ENCODE assay signal across 13 cellular contexts in genomic region chr2:145199052-145199451, GRCh38.
DNase-seq lines count a peak whose midpoint lies in the region; ATAC-seq, FAIRE-seq and TF ChIP-seq lines count a peak whose summit lies in the region.
"Had no signal": no experiment of that assay in that cellular context is flagged by ENCODE, and none has a peak within 500 bp of the region (broad histone marks: within the 10 kb centered on the region; RNA-seq: fewer than 3 reads in every experiment).

No MANE protein-coding gene starts in this region.

- intact Hi-C loops in esophagus muscularis mucosa (cut with DNase I) (no loop called here), kidney (cut with DNase I) (no loop called here)

- no peaks in the 10 kb centered on the region for H3K36me3 ChIP-seq in esophagus muscularis mucosa
- H3K36me3 ChIP-seq in kidney (ENCODE audit: control insufficient read depth in 1 of 2, insufficient read depth in 2 of 2, low read length in 2 of 2), result no peaks in the 10 kb centered on the region
- H3K36me3 ChIP-seq: BLaER1 treated with 17β-estradiol and CSF1 and Interleukin-3, amounts not matched to agents 10 nM and 100 nM had no signal

- peak; percentile 24 for DNase-seq in NCI-H1092 (lab: John Stamatoyannopoulos, UW)
- peak; percentile 22 for DNase-seq in NCI-H510A (lab: John Stamatoyannopoulos, UW)
- peak; percentile 64 for DNase-seq in esophagus muscularis mucosa (ENCODE audit: extremely low spot score)
- peak; percentile 71 for DNase-seq in pons (ENCODE audit: low spot score)
- DNase-seq in GF-D8 (lab: John Stamatoyannopoulos, UW), result no peak
- no peak for DNase-seq in kidney
- DNase-seq: activated CD4-positive, alpha-beta T cell treated with anti-CD3 and anti-CD28 coated beads, Interleukin-2, amount 50 U/mL, for 4 hours; amniotic stem cell; left cardiac atrium; naive B cell had no signal

- no peaks in the 10 kb centered on the region for H3K9me3 ChIP-seq in esophagus muscularis mucosa
- H3K9me3 ChIP-seq in kidney (ENCODE audit: control insufficient read depth in 1 of 2, low read length in 2 of 2), result no peaks in the 10 kb centered on the region
- H3K9me3 ChIP-seq: BLaER1 treated with 17β-estradiol and CSF1 and Interleukin-3, amounts not matched to agents 10 nM and 100 nM had no signal

- H3K27ac ChIP-seq in esophagus muscularis mucosa (replicated peaks in 1 of 4) (no peak overlapping the region), kidney (ENCODE audit: low read depth in 2 of 2, low read length in 2 of 2) (no peak overlapping the region)
- H3K27ac ChIP-seq: BLaER1 treated with 17β-estradiol and CSF1 and Interleukin-3, amounts not matched to agents 10 nM and 100 nM had no signal

- TF ChIP-seq CTCF in esophagus muscularis mucosa (IDR thresholded peaks at IDR 0.05), result no peak
- TF ChIP-seq CTCF in kidney (IDR thresholded peaks at IDR 0.05; ENCODE audit: borderline replicate concordance, extremely low read depth, insufficient read depth), result no peak

- FAIRE-seq in kidney (lab: Jason Lieb, UNC), result no peak
- FAIRE-seq: HTR-8/SVneo had no signal

- no peak overlapping the region for H3K9ac ChIP-seq in kidney (ENCODE audit: low read length in 2 of 2)
- H3K9ac ChIP-seq: BLaER1 treated with 17β-estradiol and CSF1 and Interleukin-3, amounts not matched to agents 10 nM and 100 nM had no signal

- ATAC-seq in HG03520 (IDR thresholded peaks at IDR 0.05; ENCODE audit: unreplicated experiment), result no peak

- no peak for TF ChIP-seq POLR2A in esophagus muscularis mucosa (IDR thresholded peaks at IDR 0.05; ENCODE audit: low read depth)

- TF ChIP-seq EP300 in esophagus muscularis mucosa (IDR thresholded peaks at IDR 0.05), result no peak

- H3K27me3 ChIP-seq in esophagus muscularis mucosa, result no peaks in the 10 kb centered on the region
- H3K27me3 ChIP-seq: BLaER1 treated with 17β-estradiol and CSF1 and Interleukin-3, amounts not matched to agents 10 nM and 100 nM had no signal

- WGBS in esophagus muscularis mucosa, result 44% methylated on average over 7 of the region's 7 CpGs

- H3K4me1 ChIP-seq in esophagus muscularis mucosa (peaks cover 0 to 3% (median 0%) of the 10 kb centered on the region in 4 donors), kidney (ENCODE audit: control insufficient read depth in 1 of 2, insufficient read depth in 1 of 2, low read depth in 1 of 2, low read length in 2 of 2) (peaks cover 0 to 3% of the 10 kb centered on the region in 2 donors)
- H3K4me1 ChIP-seq: BLaER1 treated with 17β-estradiol and CSF1 and Interleukin-3, amounts not matched to agents 10 nM and 100 nM had no signal

- H3K4me3 ChIP-seq in esophagus muscularis mucosa (no peak overlapping the region), kidney (ENCODE audit: low read length in 2 of 2) (no peak overlapping the region)
- H3K4me3 ChIP-seq: BLaER1 treated with 17β-estradiol and CSF1 and Interleukin-3, amounts not matched to agents 10 nM and 100 nM had no signal

Comparison
In these comparisons a context has a peak if more than half of its experiments do, and no peak if none do; other contexts are left out.
1. DNase-seq: peak in NCI-H1092 (single experiment), NCI-H510A (single experiment), esophagus muscularis mucosa (single experiment) and pons (single experiment); none in GF-D8 (single experiment) and kidney (single experiment).